ENCODE assay signal across 10 cellular contexts in the genomic region with DNA sequence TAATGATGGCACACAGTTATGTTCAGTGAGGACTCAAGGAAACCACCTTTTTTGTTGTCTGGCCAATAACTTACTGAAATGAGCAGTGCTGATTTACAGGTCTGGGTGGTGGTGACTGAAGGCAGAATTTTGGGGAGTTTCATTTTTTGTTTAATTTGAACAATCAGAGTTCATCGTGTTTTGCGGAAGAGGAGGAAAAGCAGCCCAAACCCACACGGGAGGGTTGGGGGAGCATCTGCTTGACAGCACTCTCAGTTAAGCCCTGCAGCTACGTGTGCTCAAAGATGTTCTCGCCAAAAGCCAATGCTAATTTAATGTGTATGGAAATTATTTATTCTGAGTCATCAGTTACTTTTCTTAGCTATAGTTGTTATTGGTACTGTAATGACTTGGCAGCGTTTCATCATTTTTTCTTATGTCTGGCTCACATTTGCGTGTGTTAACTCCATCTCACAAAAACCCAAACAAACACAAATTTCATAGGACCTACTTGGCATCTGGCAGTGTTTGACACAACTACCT.
DNase-seq lines count a peak whose midpoint lies in the region; ATAC-seq lines count a peak whose summit lies in the region.
"Had no signal": no experiment of that assay in that cellular context is flagged by ENCODE, and none has a peak within 500 bp of the region (broad histone marks: within the 10 kb centered on the region; RNA-seq: fewer than 3 reads in every experiment).

No MANE protein-coding gene starts in this region.

- H3K36me3 ChIP-seq in MG63, result no peaks in the 10 kb centered on the region

- no peaks in the 10 kb centered on the region for H3K27me3 Mint-ChIP-seq in stimulated activated memory B cell treated with anti-CD40 and anti-IgM and Interleukin-4, amounts not matched to agents 10 μg/mL and 1 μg/mL and 100 μg/mL, for 72 hours

- H3K4me3 Mint-ChIP-seq in stimulated activated memory B cell treated with anti-CD40 and anti-IgM and Interleukin-4, amounts not matched to agents 10 μg/mL and 1 μg/mL and 100 μg/mL, for 72 hours, result peak overlapping the region; percentile 48

- H3K27ac Mint-ChIP-seq in stimulated activated memory B cell treated with anti-CD40 and anti-IgM and Interleukin-4, amounts not matched to agents 10 μg/mL and 1 μg/mL and 100 μg/mL, for 72 hours, result peak overlapping the region; percentile 82

- peak; percentile 84 for DNase-seq in activated effector memory CD4-positive, alpha-beta T cell treated with anti-CD3 and anti-CD28 coated beads, Interleukin-2, amount 50 U/mL, for 16 hours
- DNase-seq in activated effector memory CD4-positive, alpha-beta T cell treated with Interleukin-2 at 50 U/mL for 16 hours, result no peak
- DNase-seq in MG63, result peak; percentile 57
- DNase-seq in dedifferentiated amniotic fluid mesenchymal stem cell (ENCODE audit: extremely low spot score), result peak; percentile 87
- DNase-seq in DMS153 treated with DMSO at 0.1 percent for 48 hours (lab: John Stamatoyannopoulos, UW; ENCODE audit: unreplicated experiment), result no peak
- no peak for DNase-seq in globus pallidus (ENCODE audit: low spot score)
- DNase-seq in left lobe of liver (ENCODE audit: low spot score), result no peak
- DNase-seq: NCI-H2171, substantia nigra had no signal

- ATAC-seq in stimulated activated memory B cell treated with anti-CD40 and anti-IgM and Interleukin-4, amounts not matched to agents 10 μg/mL and 1 μg/mL and 100 μg/mL, for 72 hours, result peak; percentile 74
- ATAC-seq in left lobe of liver, result no peak

- no peak overlapping the region for H3K4me3 ChIP-seq in MG63

- no peaks in the 10 kb centered on the region for H3K27me3 ChIP-seq in MG63

- H3K4me1 Mint-ChIP-seq in stimulated activated memory B cell treated with anti-CD40 and anti-IgM and Interleukin-4, amounts not matched to agents 10 μg/mL and 1 μg/mL and 100 μg/mL, for 72 hours, result peaks cover 44% of the 10 kb centered on the region

- H3K9me3 ChIP-seq in MG63, result no peaks in the 10 kb centered on the region

- no peaks in the 10 kb centered on the region for H3K9me3 Mint-ChIP-seq in stimulated activated memory B cell treated with anti-CD40 and anti-IgM and Interleukin-4, amounts not matched to agents 10 μg/mL and 1 μg/mL and 100 μg/mL, for 72 hours

- no peaks in the 10 kb centered on the region for H3K36me3 Mint-ChIP-seq in stimulated activated memory B cell treated with anti-CD40 and anti-IgM and Interleukin-4, amounts not matched to agents 10 μg/mL and 1 μg/mL and 100 μg/mL, for 72 hours

Comparison
In these comparisons a context has a peak if more than half of its experiments do, and no peak if none do; other contexts are left out.
1. DNase-seq: peak in activated effector memory CD4-positive, alpha-beta T cell treated with anti-CD3 and anti-CD28 coated beads, Interleukin-2, amount 50 U/mL, for 16 hours (single experiment), MG63 (single experiment) and dedifferentiated amniotic fluid mesenchymal stem cell (single experiment); none in activated effector memory CD4-positive, alpha-beta T cell treated with Interleukin-2 at 50 U/mL for 16 hours (single experiment), DMS153 treated with DMSO at 0.1 percent for 48 hours (single experiment), globus pallidus (single experiment) and left lobe of liver (single experiment).